17 cellular contexts compared by ENCODE assay signal in the genomic region with DNA sequence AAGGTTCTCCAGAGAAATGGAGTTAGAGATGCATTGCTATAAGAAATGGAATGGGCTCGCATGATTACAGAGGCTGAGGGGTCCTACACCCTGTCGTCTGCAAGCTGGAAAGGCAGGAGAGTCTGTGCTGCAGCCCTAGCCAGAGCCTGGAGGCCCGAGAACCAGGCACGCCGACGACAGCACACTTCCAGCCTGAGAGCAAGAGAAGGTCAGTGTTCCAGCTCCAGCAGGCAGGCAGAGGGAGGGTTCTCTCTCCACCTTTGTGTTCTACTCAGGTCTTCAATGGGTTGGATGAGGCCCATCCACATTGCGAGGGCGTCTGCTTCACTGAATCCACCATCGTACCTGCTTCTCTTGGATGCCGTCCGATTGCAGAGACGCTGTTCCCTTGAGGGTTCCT.
DNase-seq lines count a peak whose midpoint lies in the region; ATAC-seq and TF ChIP-seq lines count a peak whose summit lies in the region.
"Had no signal": no experiment of that assay in that cellular context is flagged by ENCODE, and none has a peak within 500 bp of the region (broad histone marks: within the 10 kb centered on the region; RNA-seq: fewer than 3 reads in every experiment).

No MANE protein-coding gene starts in this region.

- TF ChIP-seq CTCF in chondrocyte (IDR thresholded peaks at IDR 0.05) (no peak), mesothelial cell of epicardium (IDR thresholded peaks at IDR 0.05; ENCODE audit: unreplicated experiment) (no peak), upper lobe of right lung (IDR thresholded peaks at IDR 0.05) (no peak)

- ATAC-seq in upper lobe of right lung: no peak

- H3K36me3 ChIP-seq in upper lobe of right lung: no peaks in the 10 kb centered on the region
- H3K36me3 ChIP-seq: BLaER1 had no signal

- no peaks in the 10 kb centered on the region for H3K36me3 Mint-ChIP-seq in chondrocyte (ENCODE audit: low read depth)
- no peaks in the 10 kb centered on the region for H3K36me3 Mint-ChIP-seq in mesothelial cell of epicardium

- no peak overlapping the region for H3K4me3 ChIP-seq in upper lobe of right lung
- H3K4me3 ChIP-seq: BLaER1 had no signal

- intact Hi-C loops in upper lobe of right lung (cut with DNase I): no loop called here

- no peaks in the 10 kb centered on the region for H3K9me3 ChIP-seq in upper lobe of right lung
- H3K9me3 ChIP-seq: BLaER1 had no signal

- no peaks in the 10 kb centered on the region for H3K27me3 ChIP-seq in upper lobe of right lung
- H3K27me3 ChIP-seq: BLaER1 had no signal

- no peak overlapping the region for H3K27ac Mint-ChIP-seq in chondrocyte (ENCODE audit: unreplicated experiment)
- peak overlapping the region; percentile 78 for H3K27ac Mint-ChIP-seq in mesothelial cell of epicardium
- H3K27ac Mint-ChIP-seq: CD4-positive, CD25-positive, alpha-beta regulatory T cell had no signal

- H3K4me3 Mint-ChIP-seq in chondrocyte (ENCODE audit: unreplicated experiment) (no peak overlapping the region), mesothelial cell of epicardium (no peak overlapping the region)
- H3K4me3 Mint-ChIP-seq: H9 had no signal

- H3K9me3 Mint-ChIP-seq in chondrocyte (ENCODE audit: low read depth): peaks cover 3% of the 10 kb centered on the region
- no peaks in the 10 kb centered on the region for H3K9me3 Mint-ChIP-seq in mesothelial cell of epicardium
- H3K9me3 Mint-ChIP-seq: H9 had no signal

- no peaks in the 10 kb centered on the region for H3K4me1 ChIP-seq in upper lobe of right lung

- H3K27me3 Mint-ChIP-seq in chondrocyte (ENCODE audit: low read depth) (peaks cover 5% of the 10 kb centered on the region), mesothelial cell of epicardium (ENCODE audit: low read depth) (no peaks in the 10 kb centered on the region)
- H3K27me3 Mint-ChIP-seq: CD4-positive, CD25-positive, alpha-beta regulatory T cell had no signal

- peak; percentile 34 for DNase-seq in activated effector memory CD4-positive, alpha-beta T cell treated with anti-CD3 and anti-CD28 coated beads, Interleukin-2, amount 50 U/mL, for 16 hours
- no peak for DNase-seq in activated effector memory CD4-positive, alpha-beta T cell treated with Interleukin-2 at 50 U/mL for 16 hours
- peak; percentile 69 for DNase-seq in chondrocyte (ENCODE audit: low spot score)
- no peak for DNase-seq in mesothelial cell of epicardium (ENCODE audit: low spot score in 2 of 2, unreplicated experiment in 2 of 2)
- peak; percentile 43 for DNase-seq in upper lobe of right lung
- no peak for DNase-seq in amygdala (lab: John Stamatoyannopoulos, UW)
- DNase-seq in glomerular visceral epithelial cell (ENCODE audit: extremely low spot score): no peak
- DNase-seq in NCI-H2171 treated with DMSO at 0.1 percent for 48 hours (lab: John Stamatoyannopoulos, UW): no peak
- DNase-seq: AML-193; CD4-positive, CD25-positive, alpha-beta regulatory T cell; DMS79; EL; GOT3; H9; IMR-90 had no signal

- no peak overlapping the region for H3K27ac ChIP-seq in upper lobe of right lung
- H3K27ac ChIP-seq: 22Rv1, BLaER1 had no signal

- H3K4me1 Mint-ChIP-seq in chondrocyte (ENCODE audit: low read depth) (no peaks in the 10 kb centered on the region), mesothelial cell of epicardium (peaks cover 17% of the 10 kb centered on the region)

Comparison
In these comparisons a context has a peak if more than half of its experiments do, and no peak if none do; other contexts are left out.
1. DNase-seq: peak in activated effector memory CD4-positive, alpha-beta T cell treated with anti-CD3 and anti-CD28 coated beads, Interleukin-2, amount 50 U/mL, for 16 hours (single experiment), chondrocyte (single experiment) and upper lobe of right lung (single experiment); none in activated effector memory CD4-positive, alpha-beta T cell treated with Interleukin-2 at 50 U/mL for 16 hours (single experiment), mesothelial cell of epicardium (0 of 2), amygdala (0 of 56), glomerular visceral epithelial cell (single experiment) and NCI-H2171 treated with DMSO at 0.1 percent for 48 hours (single experiment).